In the genomic region with DNA sequence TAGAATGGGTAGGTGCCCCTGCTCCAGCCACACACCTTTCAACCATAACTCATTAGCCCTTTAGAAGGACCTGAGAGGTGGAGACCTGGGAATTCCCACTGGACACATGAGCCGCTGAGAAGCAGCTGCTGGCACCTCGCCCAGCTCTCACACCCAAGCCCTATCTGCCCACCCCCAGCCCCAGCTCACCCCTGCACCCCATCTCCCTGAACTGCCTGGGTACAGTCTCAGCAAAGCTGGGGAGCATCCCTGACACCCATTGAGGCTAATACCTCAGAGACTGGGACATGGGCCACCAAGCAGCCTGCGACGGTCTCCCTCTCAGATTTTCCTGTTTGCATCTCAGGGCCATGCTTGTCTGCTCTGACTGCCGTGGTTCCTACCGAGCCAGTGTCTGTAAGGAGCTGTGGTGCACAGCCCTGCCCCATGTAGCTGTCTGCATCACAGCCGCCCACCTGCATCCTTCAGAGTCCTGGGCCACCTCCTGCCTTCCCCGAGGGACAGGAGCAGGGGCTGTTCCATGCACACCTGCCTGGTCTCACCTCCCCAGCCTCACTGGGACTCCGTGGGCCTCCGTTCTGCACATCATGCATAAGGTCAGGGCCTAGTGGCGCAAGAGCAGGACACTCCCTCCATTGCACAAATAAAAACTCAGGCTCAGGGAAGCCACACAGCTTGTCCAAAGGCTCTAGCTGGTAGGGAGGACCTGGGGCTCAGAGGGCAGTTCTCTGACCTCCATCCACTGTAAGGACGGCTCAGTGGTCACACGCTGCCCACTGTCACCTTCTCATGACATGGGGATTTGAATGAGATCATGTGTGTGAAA, we compare ENCODE assay signal across 1 cellular context.
TF ChIP-seq lines count a peak whose summit lies in the region.

No MANE protein-coding gene starts in this region.

TF ChIP-seq in HepG2, 621 proteins besides CTCF, POLR2A, EP300 and RAD21 (continued from another document and continues in another):
- no peak for TF ChIP-seq LCORL (IDR thresholded peaks at IDR 0.05)
- TF ChIP-seq LCORL (CRISPR knock-in tag; IDR thresholded peaks at IDR 0.05) = peak; percentile 49; the same call in 1 of the 2 replicates
- no peak for TF ChIP-seq ZNF501 (CRISPR knock-in tag; IDR thresholded peaks at IDR 0.05)
- no peak for TF ChIP-seq MIXL1 (CRISPR knock-in tag; IDR thresholded peaks at IDR 0.05)
- no peak for TF ChIP-seq ZNF850 (CRISPR knock-in tag; conservative IDR thresholded peaks at IDR 0.05)
- TF ChIP-seq, protein P1, sequence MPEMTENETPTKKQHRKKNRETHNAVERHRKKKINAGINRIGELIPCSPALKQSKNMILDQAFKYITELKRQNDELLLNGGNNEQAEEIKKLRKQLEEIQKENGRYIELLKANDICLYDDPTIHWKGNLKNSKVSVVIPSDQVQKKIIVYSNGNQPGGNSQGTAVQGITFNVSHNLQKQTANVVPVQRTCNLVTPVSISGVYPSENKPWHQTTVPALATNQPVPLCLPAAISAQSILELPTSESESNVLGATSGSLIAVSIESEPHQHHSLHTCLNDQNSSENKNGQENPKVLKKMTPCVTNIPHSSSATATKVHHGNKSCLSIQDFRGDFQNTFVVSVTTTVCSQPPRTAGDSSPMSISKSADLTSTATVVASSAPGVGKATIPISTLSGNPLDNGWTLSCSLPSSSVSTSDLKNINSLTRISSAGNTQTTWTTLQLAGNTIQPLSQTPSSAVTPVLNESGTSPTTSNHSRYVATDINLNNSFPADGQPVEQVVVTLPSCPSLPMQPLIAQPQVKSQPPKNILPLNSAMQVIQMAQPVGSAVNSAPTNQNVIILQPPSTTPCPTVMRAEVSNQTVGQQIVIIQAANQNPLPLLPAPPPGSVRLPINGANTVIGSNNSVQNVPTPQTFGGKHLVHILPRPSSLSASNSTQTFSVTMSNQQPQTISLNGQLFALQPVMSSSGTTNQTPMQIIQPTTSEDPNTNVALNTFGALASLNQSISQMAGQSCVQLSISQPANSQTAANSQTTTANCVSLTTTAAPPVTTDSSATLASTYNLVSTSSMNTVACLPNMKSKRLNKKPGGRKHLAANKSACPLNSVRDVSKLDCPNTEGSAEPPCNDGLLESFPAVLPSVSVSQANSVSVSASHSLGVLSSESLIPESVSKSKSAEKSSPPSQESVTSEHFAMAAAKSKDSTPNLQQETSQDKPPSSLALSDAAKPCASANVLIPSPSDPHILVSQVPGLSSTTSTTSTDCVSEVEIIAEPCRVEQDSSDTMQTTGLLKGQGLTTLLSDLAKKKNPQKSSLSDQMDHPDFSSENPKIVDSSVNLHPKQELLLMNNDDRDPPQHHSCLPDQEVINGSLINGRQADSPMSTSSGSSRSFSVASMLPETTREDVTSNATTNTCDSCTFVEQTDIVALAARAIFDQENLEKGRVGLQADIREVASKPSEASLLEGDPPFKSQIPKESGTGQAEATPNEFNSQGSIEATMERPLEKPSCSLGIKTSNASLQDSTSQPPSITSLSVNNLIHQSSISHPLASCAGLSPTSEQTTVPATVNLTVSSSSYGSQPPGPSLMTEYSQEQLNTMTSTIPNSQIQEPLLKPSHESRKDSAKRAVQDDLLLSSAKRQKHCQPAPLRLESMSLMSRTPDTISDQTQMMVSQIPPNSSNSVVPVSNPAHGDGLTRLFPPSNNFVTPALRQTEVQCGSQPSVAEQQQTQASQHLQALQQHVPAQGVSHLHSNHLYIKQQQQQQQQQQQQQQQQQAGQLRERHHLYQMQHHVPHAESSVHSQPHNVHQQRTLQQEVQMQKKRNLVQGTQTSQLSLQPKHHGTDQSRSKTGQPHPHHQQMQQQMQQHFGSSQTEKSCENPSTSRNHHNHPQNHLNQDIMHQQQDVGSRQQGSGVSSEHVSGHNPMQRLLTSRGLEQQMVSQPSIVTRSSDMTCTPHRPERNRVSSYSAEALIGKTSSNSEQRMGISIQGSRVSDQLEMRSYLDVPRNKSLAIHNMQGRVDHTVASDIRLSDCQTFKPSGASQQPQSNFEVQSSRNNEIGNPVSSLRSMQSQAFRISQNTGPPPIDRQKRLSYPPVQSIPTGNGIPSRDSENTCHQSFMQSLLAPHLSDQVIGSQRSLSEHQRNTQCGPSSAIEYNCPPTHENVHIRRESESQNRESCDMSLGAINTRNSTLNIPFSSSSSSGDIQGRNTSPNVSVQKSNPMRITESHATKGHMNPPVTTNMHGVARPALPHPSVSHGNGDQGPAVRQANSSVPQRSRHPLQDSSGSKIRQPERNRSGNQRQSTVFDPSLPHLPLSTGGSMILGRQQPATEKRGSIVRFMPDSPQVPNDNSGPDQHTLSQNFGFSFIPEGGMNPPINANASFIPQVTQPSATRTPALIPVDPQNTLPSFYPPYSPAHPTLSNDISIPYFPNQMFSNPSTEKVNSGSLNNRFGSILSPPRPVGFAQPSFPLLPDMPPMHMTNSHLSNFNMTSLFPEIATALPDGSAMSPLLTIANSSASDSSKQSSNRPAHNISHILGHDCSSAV (CRISPR knock-in tag; IDR thresholded peaks at IDR 0.05; ENCODE audit: borderline replicate concordance) = no peak
- TF ChIP-seq FOXJ3 (CRISPR knock-in tag; IDR thresholded peaks at IDR 0.05; ENCODE audit: borderline replicate concordance) = no peak
- TF ChIP-seq FOXA1 (IDR thresholded peaks at IDR 0.05) = no peak
- TF ChIP-seq FOXA1 (CRISPR knock-in tag; IDR thresholded peaks at IDR 0.05) = 0 out of 2 replicates have a peak, but pooled peaks have one; percentile 3
- no peak for TF ChIP-seq GABPB1 (CRISPR knock-in tag; IDR thresholded peaks at IDR 0.05)
- peak; percentile 53 to 70; a peak in 3 of 4 replicates for TF ChIP-seq NR2F1 (CRISPR knock-in tag; IDR thresholded peaks at IDR 0.05)
- TF ChIP-seq, protein P2, sequence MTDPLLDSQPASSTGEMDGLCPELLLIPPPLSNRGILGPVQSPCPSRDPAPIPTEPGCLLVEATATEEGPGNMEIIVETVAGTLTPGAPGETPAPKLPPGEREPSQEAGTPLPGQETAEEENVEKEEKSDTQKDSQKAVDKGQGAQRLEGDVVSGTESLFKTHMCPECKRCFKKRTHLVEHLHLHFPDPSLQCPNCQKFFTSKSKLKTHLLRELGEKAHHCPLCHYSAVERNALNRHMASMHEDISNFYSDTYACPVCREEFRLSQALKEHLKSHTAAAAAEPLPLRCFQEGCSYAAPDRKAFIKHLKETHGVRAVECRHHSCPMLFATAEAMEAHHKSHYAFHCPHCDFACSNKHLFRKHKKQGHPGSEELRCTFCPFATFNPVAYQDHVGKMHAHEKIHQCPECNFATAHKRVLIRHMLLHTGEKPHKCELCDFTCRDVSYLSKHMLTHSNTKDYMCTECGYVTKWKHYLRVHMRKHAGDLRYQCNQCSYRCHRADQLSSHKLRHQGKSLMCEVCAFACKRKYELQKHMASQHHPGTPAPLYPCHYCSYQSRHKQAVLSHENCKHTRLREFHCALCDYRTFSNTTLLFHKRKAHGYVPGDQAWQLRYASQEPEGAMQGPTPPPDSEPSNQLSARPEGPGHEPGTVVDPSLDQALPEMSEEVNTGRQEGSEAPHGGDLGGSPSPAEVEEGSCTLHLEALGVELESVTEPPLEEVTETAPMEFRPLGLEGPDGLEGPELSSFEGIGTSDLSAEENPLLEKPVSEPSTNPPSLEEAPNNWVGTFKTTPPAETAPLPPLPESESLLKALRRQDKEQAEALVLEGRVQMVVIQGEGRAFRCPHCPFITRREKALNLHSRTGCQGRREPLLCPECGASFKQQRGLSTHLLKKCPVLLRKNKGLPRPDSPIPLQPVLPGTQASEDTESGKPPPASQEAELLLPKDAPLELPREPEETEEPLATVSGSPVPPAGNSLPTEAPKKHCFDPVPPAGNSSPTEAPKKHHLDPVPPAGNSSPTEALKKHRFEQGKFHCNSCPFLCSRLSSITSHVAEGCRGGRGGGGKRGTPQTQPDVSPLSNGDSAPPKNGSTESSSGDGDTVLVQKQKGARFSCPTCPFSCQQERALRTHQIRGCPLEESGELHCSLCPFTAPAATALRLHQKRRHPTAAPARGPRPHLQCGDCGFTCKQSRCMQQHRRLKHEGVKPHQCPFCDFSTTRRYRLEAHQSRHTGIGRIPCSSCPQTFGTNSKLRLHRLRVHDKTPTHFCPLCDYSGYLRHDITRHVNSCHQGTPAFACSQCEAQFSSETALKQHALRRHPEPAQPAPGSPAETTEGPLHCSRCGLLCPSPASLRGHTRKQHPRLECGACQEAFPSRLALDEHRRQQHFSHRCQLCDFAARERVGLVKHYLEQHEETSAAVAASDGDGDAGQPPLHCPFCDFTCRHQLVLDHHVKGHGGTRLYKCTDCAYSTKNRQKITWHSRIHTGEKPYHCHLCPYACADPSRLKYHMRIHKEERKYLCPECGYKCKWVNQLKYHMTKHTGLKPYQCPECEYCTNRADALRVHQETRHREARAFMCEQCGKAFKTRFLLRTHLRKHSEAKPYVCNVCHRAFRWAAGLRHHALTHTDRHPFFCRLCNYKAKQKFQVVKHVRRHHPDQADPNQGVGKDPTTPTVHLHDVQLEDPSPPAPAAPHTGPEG (CRISPR knock-in tag; IDR thresholded peaks at IDR 0.05) = no peak
- no peak for TF ChIP-seq ZNF775 (CRISPR knock-in tag; IDR thresholded peaks at IDR 0.05; ENCODE audit: borderline replicate concordance)
- TF ChIP-seq, protein P3, sequence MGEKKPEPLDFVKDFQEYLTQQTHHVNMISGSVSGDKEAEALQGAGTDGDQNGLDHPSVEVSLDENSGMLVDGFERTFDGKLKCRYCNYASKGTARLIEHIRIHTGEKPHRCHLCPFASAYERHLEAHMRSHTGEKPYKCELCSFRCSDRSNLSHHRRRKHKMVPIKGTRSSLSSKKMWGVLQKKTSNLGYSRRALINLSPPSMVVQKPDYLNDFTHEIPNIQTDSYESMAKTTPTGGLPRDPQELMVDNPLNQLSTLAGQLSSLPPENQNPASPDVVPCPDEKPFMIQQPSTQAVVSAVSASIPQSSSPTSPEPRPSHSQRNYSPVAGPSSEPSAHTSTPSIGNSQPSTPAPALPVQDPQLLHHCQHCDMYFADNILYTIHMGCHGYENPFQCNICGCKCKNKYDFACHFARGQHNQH (CRISPR knock-in tag; IDR thresholded peaks at IDR 0.05) = no peak
- no peak for TF ChIP-seq NFE2L1 (CRISPR knock-in tag; IDR thresholded peaks at IDR 0.05; ENCODE audit: borderline replicate concordance)
- TF ChIP-seq NR2C2 (CRISPR knock-in tag; IDR thresholded peaks at IDR 0.05; ENCODE audit: borderline replicate concordance) = peak; percentile 56; the same call in 1 of the 2 replicates
- TF ChIP-seq, protein P4, sequence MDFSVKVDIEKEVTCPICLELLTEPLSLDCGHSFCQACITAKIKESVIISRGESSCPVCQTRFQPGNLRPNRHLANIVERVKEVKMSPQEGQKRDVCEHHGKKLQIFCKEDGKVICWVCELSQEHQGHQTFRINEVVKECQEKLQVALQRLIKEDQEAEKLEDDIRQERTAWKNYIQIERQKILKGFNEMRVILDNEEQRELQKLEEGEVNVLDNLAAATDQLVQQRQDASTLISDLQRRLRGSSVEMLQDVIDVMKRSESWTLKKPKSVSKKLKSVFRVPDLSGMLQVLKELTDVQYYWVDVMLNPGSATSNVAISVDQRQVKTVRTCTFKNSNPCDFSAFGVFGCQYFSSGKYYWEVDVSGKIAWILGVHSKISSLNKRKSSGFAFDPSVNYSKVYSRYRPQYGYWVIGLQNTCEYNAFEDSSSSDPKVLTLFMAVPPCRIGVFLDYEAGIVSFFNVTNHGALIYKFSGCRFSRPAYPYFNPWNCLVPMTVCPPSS (IDR thresholded peaks at IDR 0.05) = no peak
- TF ChIP-seq ATRX (CRISPR knock-in tag; IDR thresholded peaks at IDR 0.05; ENCODE audit: borderline replicate concordance) = no peak
- TF ChIP-seq NCOR1 (IDR thresholded peaks at IDR 0.05; ENCODE audit: borderline replicate concordance, low read length) = peak; percentile 20; the same call in 1 of the 2 replicates
- no peak for TF ChIP-seq ZNF816 (CRISPR knock-in tag; IDR thresholded peaks at IDR 0.05; ENCODE audit: borderline replicate concordance)
- no peak for TF ChIP-seq ZNF256 (CRISPR knock-in tag; conservative IDR thresholded peaks at IDR 0.05)
- no peak for TF ChIP-seq RAD51 (IDR thresholded peaks at IDR 0.05; ENCODE audit: borderline replicate concordance)
- no peak for TF ChIP-seq ZNF230 (CRISPR knock-in tag; IDR thresholded peaks at IDR 0.05)
- TF ChIP-seq BCL6 (CRISPR knock-in tag; IDR thresholded peaks at IDR 0.05) = 0 out of 2 replicates have a peak, but pooled peaks have one; percentile 11
- TF ChIP-seq MAZ (IDR thresholded peaks at IDR 0.05; ENCODE audit: borderline replicate concordance, low read depth, low read length) = no peak
- 0 out of 2 replicates have a peak, but pooled peaks have one; percentile 44 for TF ChIP-seq MAZ (CRISPR knock-in tag; IDR thresholded peaks at IDR 0.05; ENCODE audit: low read depth)
- no peak for TF ChIP-seq FOXK1 (CRISPR knock-in tag; IDR thresholded peaks at IDR 0.05; ENCODE audit: borderline replicate concordance, low read depth)
- no peak for TF ChIP-seq SPEN (CRISPR knock-in tag; IDR thresholded peaks at IDR 0.05; ENCODE audit: low read depth)
- no peak for TF ChIP-seq RARG (CRISPR knock-in tag; IDR thresholded peaks at IDR 0.05; ENCODE audit: low read depth)
- TF ChIP-seq, protein P5, sequence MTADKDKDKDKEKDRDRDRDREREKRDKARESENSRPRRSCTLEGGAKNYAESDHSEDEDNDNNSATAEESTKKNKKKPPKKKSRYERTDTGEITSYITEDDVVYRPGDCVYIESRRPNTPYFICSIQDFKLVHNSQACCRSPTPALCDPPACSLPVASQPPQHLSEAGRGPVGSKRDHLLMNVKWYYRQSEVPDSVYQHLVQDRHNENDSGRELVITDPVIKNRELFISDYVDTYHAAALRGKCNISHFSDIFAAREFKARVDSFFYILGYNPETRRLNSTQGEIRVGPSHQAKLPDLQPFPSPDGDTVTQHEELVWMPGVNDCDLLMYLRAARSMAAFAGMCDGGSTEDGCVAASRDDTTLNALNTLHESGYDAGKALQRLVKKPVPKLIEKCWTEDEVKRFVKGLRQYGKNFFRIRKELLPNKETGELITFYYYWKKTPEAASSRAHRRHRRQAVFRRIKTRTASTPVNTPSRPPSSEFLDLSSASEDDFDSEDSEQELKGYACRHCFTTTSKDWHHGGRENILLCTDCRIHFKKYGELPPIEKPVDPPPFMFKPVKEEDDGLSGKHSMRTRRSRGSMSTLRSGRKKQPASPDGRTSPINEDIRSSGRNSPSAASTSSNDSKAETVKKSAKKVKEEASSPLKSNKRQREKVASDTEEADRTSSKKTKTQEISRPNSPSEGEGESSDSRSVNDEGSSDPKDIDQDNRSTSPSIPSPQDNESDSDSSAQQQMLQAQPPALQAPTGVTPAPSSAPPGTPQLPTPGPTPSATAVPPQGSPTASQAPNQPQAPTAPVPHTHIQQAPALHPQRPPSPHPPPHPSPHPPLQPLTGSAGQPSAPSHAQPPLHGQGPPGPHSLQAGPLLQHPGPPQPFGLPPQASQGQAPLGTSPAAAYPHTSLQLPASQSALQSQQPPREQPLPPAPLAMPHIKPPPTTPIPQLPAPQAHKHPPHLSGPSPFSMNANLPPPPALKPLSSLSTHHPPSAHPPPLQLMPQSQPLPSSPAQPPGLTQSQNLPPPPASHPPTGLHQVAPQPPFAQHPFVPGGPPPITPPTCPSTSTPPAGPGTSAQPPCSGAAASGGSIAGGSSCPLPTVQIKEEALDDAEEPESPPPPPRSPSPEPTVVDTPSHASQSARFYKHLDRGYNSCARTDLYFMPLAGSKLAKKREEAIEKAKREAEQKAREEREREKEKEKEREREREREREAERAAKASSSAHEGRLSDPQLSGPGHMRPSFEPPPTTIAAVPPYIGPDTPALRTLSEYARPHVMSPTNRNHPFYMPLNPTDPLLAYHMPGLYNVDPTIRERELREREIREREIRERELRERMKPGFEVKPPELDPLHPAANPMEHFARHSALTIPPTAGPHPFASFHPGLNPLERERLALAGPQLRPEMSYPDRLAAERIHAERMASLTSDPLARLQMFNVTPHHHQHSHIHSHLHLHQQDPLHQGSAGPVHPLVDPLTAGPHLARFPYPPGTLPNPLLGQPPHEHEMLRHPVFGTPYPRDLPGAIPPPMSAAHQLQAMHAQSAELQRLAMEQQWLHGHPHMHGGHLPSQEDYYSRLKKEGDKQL (CRISPR knock-in tag; IDR thresholded peaks at IDR 0.05; ENCODE audit: low read depth) = no peak
- TF ChIP-seq HNRNPLL (IDR thresholded peaks at IDR 0.05; ENCODE audit: low read depth, low read length, poor library complexity, severe bottlenecking) = no peak
- TF ChIP-seq HNRNPUL1 (IDR thresholded peaks at IDR 0.05; ENCODE audit: low read depth, low read length) = no peak
- TF ChIP-seq RFX3 (CRISPR knock-in tag; IDR thresholded peaks at IDR 0.05) = no peak
- TF ChIP-seq YY1 (IDR thresholded peaks at IDR 0.05; ENCODE audit: insufficient read depth, insufficient replicate concordance, low read depth, low read length) = no peak
